Comparison of ENCODE assay signal across 2 cellular contexts in the genomic region with DNA sequence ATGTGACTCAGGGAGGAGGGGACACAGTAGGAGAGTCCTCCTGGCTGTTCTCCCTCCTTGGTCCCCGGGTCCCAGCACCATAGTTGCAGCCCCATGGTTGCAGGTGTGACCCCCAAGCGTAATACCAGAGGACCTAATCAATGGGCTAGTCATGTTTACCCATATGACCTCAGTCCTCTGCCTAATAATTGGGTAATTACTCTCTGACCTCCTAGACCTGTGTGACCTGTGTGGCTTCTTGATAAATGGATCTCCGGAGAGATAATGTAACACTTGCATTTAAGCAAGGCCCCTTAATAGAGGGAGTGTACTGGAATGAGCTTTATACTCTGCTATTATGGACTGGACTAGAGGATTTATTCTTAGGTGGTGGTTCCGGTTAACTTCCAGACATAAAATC.
TF ChIP-seq lines count a peak whose summit lies in the region.

No MANE protein-coding gene starts in this region.

TF ChIP-seq in liver, 16 proteins besides CTCF, POLR2A, EP300 and RAD21:
- TF ChIP-seq HNF4G (IDR thresholded peaks at IDR 0.05) (no peak), FOXA1 (IDR thresholded peaks at IDR 0.05) (no peak), NR2F2 (IDR thresholded peaks at IDR 0.05) (peak; percentile 66), RXRA (IDR thresholded peaks at IDR 0.05) (peak in 1 of 2 donors; percentile 41)
- TF ChIP-seq, protein P1, sequence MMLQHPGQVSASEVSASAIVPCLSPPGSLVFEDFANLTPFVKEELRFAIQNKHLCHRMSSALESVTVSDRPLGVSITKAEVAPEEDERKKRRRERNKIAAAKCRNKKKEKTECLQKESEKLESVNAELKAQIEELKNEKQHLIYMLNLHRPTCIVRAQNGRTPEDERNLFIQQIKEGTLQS (IDR thresholded peaks at IDR 0.05), result no peak

TF ChIP-seq in HepG2, 621 proteins besides CTCF, POLR2A, EP300 and RAD21:
- TF ChIP-seq ZNF333 (CRISPR knock-in tag; IDR thresholded peaks at IDR 0.05; ENCODE audit: borderline replicate concordance) (no peak), HIVEP1 (CRISPR knock-in tag; IDR thresholded peaks at IDR 0.05) (no peak), NR2F1 (CRISPR knock-in tag; IDR thresholded peaks at IDR 0.05) (no peak), MIXL1 (CRISPR knock-in tag; IDR thresholded peaks at IDR 0.05) (no peak), TOE1 (CRISPR knock-in tag; IDR thresholded peaks at IDR 0.05) (no peak), ZFYVE20 (CRISPR knock-in tag; IDR thresholded peaks at IDR 0.05; ENCODE audit: borderline replicate concordance, low read depth) (no peak), NONO (IDR thresholded peaks at IDR 0.05) (no peak), NONO (CRISPR knock-in tag; conservative IDR thresholded peaks at IDR 0.05) (no peak), BCL6 (CRISPR knock-in tag; IDR thresholded peaks at IDR 0.05) (no peak), KLF9 (CRISPR knock-in tag; IDR thresholded peaks at IDR 0.05; ENCODE audit: low read depth) (no peak), SRSF9 (IDR thresholded peaks at IDR 0.05; ENCODE audit: borderline replicate concordance, insufficient read depth, low read depth, low read length, poor library complexity, severe bottlenecking) (no peak)
- TF ChIP-seq, protein P2, sequence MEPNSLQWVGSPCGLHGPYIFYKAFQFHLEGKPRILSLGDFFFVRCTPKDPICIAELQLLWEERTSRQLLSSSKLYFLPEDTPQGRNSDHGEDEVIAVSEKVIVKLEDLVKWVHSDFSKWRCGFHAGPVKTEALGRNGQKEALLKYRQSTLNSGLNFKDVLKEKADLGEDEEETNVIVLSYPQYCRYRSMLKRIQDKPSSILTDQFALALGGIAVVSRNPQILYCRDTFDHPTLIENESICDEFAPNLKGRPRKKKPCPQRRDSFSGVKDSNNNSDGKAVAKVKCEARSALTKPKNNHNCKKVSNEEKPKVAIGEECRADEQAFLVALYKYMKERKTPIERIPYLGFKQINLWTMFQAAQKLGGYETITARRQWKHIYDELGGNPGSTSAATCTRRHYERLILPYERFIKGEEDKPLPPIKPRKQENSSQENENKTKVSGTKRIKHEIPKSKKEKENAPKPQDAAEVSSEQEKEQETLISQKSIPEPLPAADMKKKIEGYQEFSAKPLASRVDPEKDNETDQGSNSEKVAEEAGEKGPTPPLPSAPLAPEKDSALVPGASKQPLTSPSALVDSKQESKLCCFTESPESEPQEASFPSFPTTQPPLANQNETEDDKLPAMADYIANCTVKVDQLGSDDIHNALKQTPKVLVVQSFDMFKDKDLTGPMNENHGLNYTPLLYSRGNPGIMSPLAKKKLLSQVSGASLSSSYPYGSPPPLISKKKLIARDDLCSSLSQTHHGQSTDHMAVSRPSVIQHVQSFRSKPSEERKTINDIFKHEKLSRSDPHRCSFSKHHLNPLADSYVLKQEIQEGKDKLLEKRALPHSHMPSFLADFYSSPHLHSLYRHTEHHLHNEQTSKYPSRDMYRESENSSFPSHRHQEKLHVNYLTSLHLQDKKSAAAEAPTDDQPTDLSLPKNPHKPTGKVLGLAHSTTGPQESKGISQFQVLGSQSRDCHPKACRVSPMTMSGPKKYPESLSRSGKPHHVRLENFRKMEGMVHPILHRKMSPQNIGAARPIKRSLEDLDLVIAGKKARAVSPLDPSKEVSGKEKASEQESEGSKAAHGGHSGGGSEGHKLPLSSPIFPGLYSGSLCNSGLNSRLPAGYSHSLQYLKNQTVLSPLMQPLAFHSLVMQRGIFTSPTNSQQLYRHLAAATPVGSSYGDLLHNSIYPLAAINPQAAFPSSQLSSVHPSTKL (CRISPR knock-in tag; IDR thresholded peaks at IDR 0.05), result no peak
- TF ChIP-seq, protein P3, sequence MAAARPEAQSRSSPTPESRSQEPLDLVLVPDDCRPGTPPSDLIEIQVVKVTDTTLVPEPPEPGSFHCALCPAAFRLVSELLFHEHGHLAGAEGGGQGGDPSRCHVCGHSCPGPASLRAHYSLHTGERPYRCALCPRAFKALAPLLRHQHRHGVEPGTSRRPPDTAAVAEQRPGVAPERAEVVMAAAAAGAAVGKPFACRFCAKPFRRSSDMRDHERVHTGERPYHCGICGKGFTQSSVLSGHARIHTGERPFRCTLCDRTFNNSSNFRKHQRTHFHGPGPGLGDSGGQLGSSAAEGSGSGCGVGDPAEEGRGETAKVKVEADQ (CRISPR knock-in tag; IDR thresholded peaks at IDR 0.05; ENCODE audit: borderline replicate concordance), result no peak
- TF ChIP-seq, protein P4, sequence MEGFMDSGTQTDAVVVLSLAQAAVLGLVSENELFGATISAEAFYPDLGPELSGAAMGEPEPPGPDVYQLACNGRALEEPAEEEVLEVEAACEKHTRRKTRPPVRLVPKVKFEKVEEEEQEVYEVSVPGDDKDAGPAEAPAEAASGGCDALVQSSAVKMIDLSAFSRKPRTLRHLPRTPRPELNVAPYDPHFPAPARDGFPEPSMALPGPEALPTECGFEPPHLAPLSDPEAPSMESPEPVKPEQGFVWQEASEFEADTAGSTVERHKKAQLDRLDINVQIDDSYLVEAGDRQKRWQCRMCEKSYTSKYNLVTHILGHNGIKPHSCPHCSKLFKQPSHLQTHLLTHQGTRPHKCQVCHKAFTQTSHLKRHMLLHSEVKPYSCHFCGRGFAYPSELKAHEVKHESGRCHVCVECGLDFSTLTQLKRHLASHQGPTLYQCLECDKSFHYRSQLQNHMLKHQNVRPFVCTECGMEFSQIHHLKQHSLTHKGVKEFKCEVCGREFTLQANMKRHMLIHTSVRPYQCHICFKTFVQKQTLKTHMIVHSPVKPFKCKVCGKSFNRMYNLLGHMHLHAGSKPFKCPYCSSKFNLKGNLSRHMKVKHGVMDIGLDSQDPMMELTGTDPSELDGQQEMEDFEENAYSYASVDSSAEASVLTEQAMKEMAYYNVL (CRISPR knock-in tag; IDR thresholded peaks at IDR 0.05; ENCODE audit: borderline replicate concordance), result no peak
